In genomic region chr11:114182471-114182968, GRCh38 we compare ENCODE assay signal across 12 cellular contexts.
A peak's percentile ranks its signal among the peaks of the same experiment; 100 is the strongest.
DNase-seq lines count a peak whose midpoint lies in the region; ATAC-seq and TF ChIP-seq lines count a peak whose summit lies in the region.
"Had no signal": no experiment of that assay in that cellular context is flagged by ENCODE, and none has a peak within 500 bp of the region (broad histone marks: within the 10 kb centered on the region; RNA-seq: fewer than 3 reads in every experiment).

No MANE protein-coding gene starts in this region.

- peak overlapping the region; percentile 68 for H3K27ac Mint-ChIP-seq in activated CD4-positive, alpha-beta memory T cell treated with anti-CD3 and anti-CD28 coated beads for 36 hours
- peak overlapping the region; percentile 95 for H3K27ac Mint-ChIP-seq in glutamatergic neuron (ENCODE audit: unreplicated experiment)

- no peak for TF ChIP-seq POLR2A in stomach (IDR thresholded peaks at IDR 0.05)

- H3K27me3 ChIP-seq in HL-60 (ENCODE audit: insufficient read depth, poor library complexity, severe bottlenecking) (no peaks in the 10 kb centered on the region), stomach (no peaks in the 10 kb centered on the region)

- intact Hi-C loops in activated CD4-positive, alpha-beta memory T cell treated with anti-CD3 and anti-CD28 coated beads for 36 hours (cut with micrococcal nuclease) = loop anchor here (2.0 to 5.0 kb wide), 2 partner anchors 105 to 124 kb away; partner anchors contain the start of gene ZBTB16
- intact Hi-C loops in stomach (cut with DNase I; ENCODE audit: low total_unique reads) = loop anchor here (10.0 kb wide), 1 partner anchor 118 kb away; no protein-coding TSS in a partner anchor

- H3K9me3 ChIP-seq in stomach = no peaks in the 10 kb centered on the region
- H3K9me3 ChIP-seq: SK-N-SH had no signal

- peaks cover 56 to 96% (median 64%) of the 10 kb centered on the region in 4 donors for H3K4me1 ChIP-seq in stomach

- no peaks in the 10 kb centered on the region for H3K9me3 Mint-ChIP-seq in activated CD4-positive, alpha-beta memory T cell treated with anti-CD3 and anti-CD28 coated beads for 36 hours
- H3K9me3 Mint-ChIP-seq in glutamatergic neuron (ENCODE audit: unreplicated experiment) = peaks cover 21% of the 10 kb centered on the region
- H3K9me3 Mint-ChIP-seq: nephron had no signal

- DNase-seq in HL-60 (ENCODE audit: low read depth in 1 of 2, low spot score in 1 of 2) (no peak), glutamatergic neuron (no peak), stomach (no peak), epidermal melanocyte (ENCODE audit: insufficient read length, low spot score) (no peak)
- no peak for DNase-seq in activated CD4-positive, alpha-beta memory T cell treated with anti-CD3 and anti-CD28 coated beads for 36 hours
- DNase-seq: cortex of kidney, SK-N-SH had no signal

- ATAC-seq in HG03460 (IDR thresholded peaks at IDR 0.05; ENCODE audit: unreplicated experiment) (no peak), HG03432 (IDR thresholded peaks at IDR 0.05; ENCODE audit: unreplicated experiment) (no peak), HG02973 (IDR thresholded peaks at IDR 0.05; ENCODE audit: unreplicated experiment) (no peak)

- no peaks in the 10 kb centered on the region for H3K27me3 Mint-ChIP-seq in activated CD4-positive, alpha-beta memory T cell treated with anti-CD3 and anti-CD28 coated beads for 36 hours
- peaks cover 12% of the 10 kb centered on the region for H3K27me3 Mint-ChIP-seq in glutamatergic neuron (ENCODE audit: unreplicated experiment)

- CTCF ChIA-PET in activated CD4-positive, alpha-beta memory T cell treated with anti-CD3 and anti-CD28 coated beads for 36 hours (lab: Charles Lee) = interaction anchor here (1.3 to 2.0 kb wide), 3 partner anchors 78 to 190 kb away, joined by 4 to 7 read pairs (median 6); no protein-coding TSS in a partner anchor

- WGBS in stomach, 5 donors = 81 to 86% (median 85%) methylated on average over 10 of the region's 10 CpGs

- no peak overlapping the region for H3K4me3 ChIP-seq in HL-60 (replicated peaks; ENCODE audit: insufficient read depth, low read length)
- no peak overlapping the region for H3K4me3 ChIP-seq in stomach

- POLR2A ChIA-PET in activated CD4-positive, alpha-beta memory T cell treated with anti-CD3 and anti-CD28 coated beads for 36 hours (lab: Charles Lee) = interaction anchor here (1.1 to 1.5 kb wide), 2 partner anchors 10 to 23 kb away, joined by 3 to 8 read pairs; no protein-coding TSS in a partner anchor

- H3K4me3 Mint-ChIP-seq in activated CD4-positive, alpha-beta memory T cell treated with anti-CD3 and anti-CD28 coated beads for 36 hours = no peak overlapping the region
- peak overlapping the region; percentile 50 for H3K4me3 Mint-ChIP-seq in glutamatergic neuron (ENCODE audit: unreplicated experiment)
- H3K4me3 Mint-ChIP-seq: nephron had no signal

- H3K4me1 Mint-ChIP-seq in activated CD4-positive, alpha-beta memory T cell treated with anti-CD3 and anti-CD28 coated beads for 36 hours (ENCODE audit: low read depth) = peaks cover 65% of the 10 kb centered on the region
- H3K4me1 Mint-ChIP-seq in glutamatergic neuron (ENCODE audit: low read depth, unreplicated experiment) = peaks cover 25% of the 10 kb centered on the region

- H3K27ac ChIP-seq in HL-60 (replicated peaks) = peak overlapping the region; percentile 24
- peak overlapping the region in 4 of 5 donors; percentile 92 to 99 (median 96) for H3K27ac ChIP-seq in stomach
- H3K27ac ChIP-seq: KMS-11 had no signal

- peak; percentile 34 for TF ChIP-seq EP300 in stomach (IDR thresholded peaks at IDR 0.05)

- peaks cover 10 to 21% (median 12%) of the 10 kb centered on the region in 4 donors for H3K36me3 ChIP-seq in stomach

- no peak for TF ChIP-seq CTCF in HL-60 (IDR thresholded peaks at IDR 0.05; ENCODE audit: insufficient read depth, low read length)
- no peak for TF ChIP-seq CTCF in glutamatergic neuron (IDR thresholded peaks at IDR 0.05; ENCODE audit: partially characterized antibody, unreplicated experiment)
- TF ChIP-seq CTCF in stomach (IDR thresholded peaks at IDR 0.05) = no peak

- H3K36me3 Mint-ChIP-seq in activated CD4-positive, alpha-beta memory T cell treated with anti-CD3 and anti-CD28 coated beads for 36 hours = no peaks in the 10 kb centered on the region
- H3K36me3 Mint-ChIP-seq in glutamatergic neuron (ENCODE audit: unreplicated experiment) = no peaks in the 10 kb centered on the region
